In the genomic region with DNA sequence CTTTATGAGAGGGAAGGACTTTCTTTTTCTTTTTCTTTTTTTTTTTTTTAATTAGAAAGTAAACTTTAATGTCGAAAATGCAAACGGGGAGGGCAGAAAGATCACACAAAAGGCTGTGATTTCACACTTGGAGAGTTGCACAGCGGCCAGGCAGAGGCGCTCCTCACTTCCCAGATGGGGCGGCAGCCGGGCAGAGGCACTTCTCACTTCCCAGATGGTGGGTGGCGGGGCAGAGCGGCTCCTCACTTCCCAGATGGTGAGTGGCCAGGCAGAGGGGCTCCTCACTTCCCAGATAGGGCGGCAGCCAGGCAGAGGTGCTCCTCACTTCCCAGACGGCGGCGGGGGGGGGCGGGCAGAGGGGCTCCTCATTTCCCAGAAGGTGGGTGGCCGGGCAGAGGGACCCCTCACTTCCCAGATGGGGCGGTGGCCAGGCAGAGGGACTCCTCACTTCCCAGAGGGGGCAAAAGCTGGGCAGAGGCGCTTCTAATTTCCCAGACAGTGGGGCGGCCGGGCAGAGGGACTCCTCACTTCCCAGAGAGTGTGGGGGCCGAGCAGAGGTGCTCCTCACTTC, we compare ENCODE assay signal across 22 cellular contexts.
DNase-seq lines count a peak whose midpoint lies in the region; ATAC-seq and TF ChIP-seq lines count a peak whose summit lies in the region.
"Had no signal": no experiment of that assay in that cellular context is flagged by ENCODE, and none has a peak within 500 bp of the region (broad histone marks: within the 10 kb centered on the region; RNA-seq: fewer than 3 reads in every experiment).

No MANE protein-coding gene starts in this region.

- H3K27ac Mint-ChIP-seq in glutamatergic neuron (ENCODE audit: unreplicated experiment), result peak overlapping the region; percentile 84
- H3K27ac Mint-ChIP-seq: CD14-positive monocyte had no signal

- no peak overlapping the region for H3K27ac ChIP-seq in vagina
- H3K27ac ChIP-seq: GM23248 had no signal

- H3K4me3 ChIP-seq in vagina, result no peak overlapping the region
- H3K4me3 ChIP-seq: GM23248 had no signal

- no peak for ATAC-seq in HG02973 (IDR thresholded peaks at IDR 0.05; ENCODE audit: unreplicated experiment)

- intact Hi-C loops in vagina (cut with DNase I), result no loop called here

- H3K27me3 Mint-ChIP-seq in glutamatergic neuron (ENCODE audit: unreplicated experiment), result peaks cover 2% of the 10 kb centered on the region

- peaks cover 16% of the 10 kb centered on the region for H3K9me3 Mint-ChIP-seq in glutamatergic neuron (ENCODE audit: unreplicated experiment)
- H3K9me3 Mint-ChIP-seq: CD14-positive monocyte had no signal

- no peaks in the 10 kb centered on the region for H3K36me3 ChIP-seq in vagina

- peaks cover 14% of the 10 kb centered on the region for H3K4me1 Mint-ChIP-seq in glutamatergic neuron (ENCODE audit: low read depth, unreplicated experiment)
- H3K4me1 Mint-ChIP-seq: CD14-positive monocyte had no signal

- H3K9me3 ChIP-seq in vagina, result no peaks in the 10 kb centered on the region

- no peaks in the 10 kb centered on the region for H3K36me3 Mint-ChIP-seq in glutamatergic neuron (ENCODE audit: unreplicated experiment)
- H3K36me3 Mint-ChIP-seq: CD14-positive monocyte had no signal

- DNase-seq in NCI-H82 (lab: John Stamatoyannopoulos, UW), result peak; percentile 37
- DNase-seq in NCI-H82 treated with DMSO at 0.1 percent for 48 hours (lab: John Stamatoyannopoulos, UW; ENCODE audit: unreplicated experiment), result no peak
- peak; percentile 29 for DNase-seq in NCI-H524 treated with DMSO at 0.1 percent for 48 hours (lab: John Stamatoyannopoulos, UW)
- peak; percentile 56 for DNase-seq in glutamatergic neuron
- DNase-seq in activated CD8-positive, alpha-beta memory T cell treated with anti-CD3 and anti-CD28 coated beads, Interleukin-2, amount 50 U/mL, for 4 hours, result no peak
- no peak for DNase-seq in kidney tubule cell (ENCODE audit: low spot score)
- no peak for DNase-seq in vagina (ENCODE audit: extremely low spot score in 2 of 2)
- DNase-seq: 8988T, AML-193, DND-41, GM23248, HCEC 1CT, Karpas-422, NCI-H1417, NCI-H187, NCI-H2227 treated with DMSO at 0.1 percent for 48 hours, NCI-H510A, NCI-H774, OCI-M1, Right ventricle myocardium superior had no signal

- TF ChIP-seq CTCF in glutamatergic neuron (IDR thresholded peaks at IDR 0.05; ENCODE audit: partially characterized antibody, unreplicated experiment) (no peak), vagina (IDR thresholded peaks at IDR 0.05) (no peak)

- no peaks in the 10 kb centered on the region for H3K4me1 ChIP-seq in vagina

- no peak overlapping the region for H3K4me3 Mint-ChIP-seq in glutamatergic neuron (ENCODE audit: unreplicated experiment)
- H3K4me3 Mint-ChIP-seq: CD14-positive monocyte had no signal

- no peak for TF ChIP-seq POLR2A in vagina (IDR thresholded peaks at IDR 0.05)

- no peaks in the 10 kb centered on the region for H3K27me3 ChIP-seq in vagina

Comparison
In these comparisons a context has a peak if more than half of its experiments do, and no peak if none do; other contexts are left out.
1. DNase-seq: peak in NCI-H82 (single experiment), NCI-H524 treated with DMSO at 0.1 percent for 48 hours (single experiment) and glutamatergic neuron (single experiment); none in NCI-H82 treated with DMSO at 0.1 percent for 48 hours (single experiment), activated CD8-positive, alpha-beta memory T cell treated with anti-CD3 and anti-CD28 coated beads, Interleukin-2, amount 50 U/mL, for 4 hours (single experiment), kidney tubule cell (single experiment) and vagina (0 of 2).